ENCODE assay signal across 23 cellular contexts in the genomic region with DNA sequence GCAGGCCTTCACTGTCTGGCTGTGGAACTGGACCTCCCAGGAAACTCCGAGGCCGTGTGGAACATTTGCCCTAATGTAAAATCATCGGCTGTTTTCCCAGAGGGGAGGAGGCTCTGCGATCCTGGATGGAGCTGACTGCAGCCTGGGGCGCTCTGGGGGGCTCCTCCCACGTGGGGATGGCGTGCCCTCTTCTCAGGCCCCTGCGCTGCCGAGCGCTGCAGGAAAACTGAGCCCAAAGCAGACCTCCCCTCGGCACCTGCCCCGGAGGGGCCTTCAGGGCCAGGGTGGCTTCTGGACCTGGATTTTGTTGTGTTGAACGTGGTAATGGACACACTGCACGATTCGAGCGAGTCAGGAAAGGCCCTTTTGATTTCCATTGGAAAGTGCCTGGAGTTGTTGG.
"Had no signal": no experiment of that assay in that cellular context is flagged by ENCODE, and none has a peak within 500 bp of the region (broad histone marks: within the 10 kb centered on the region; RNA-seq: fewer than 3 reads in every experiment).

No MANE protein-coding gene starts in this region.

- FAIRE-seq: K562 had no signal

- H3K9me3 ChIP-seq: SJCRH30 had no signal

- H3K4me3 Mint-ChIP-seq: activated CD8-positive, alpha-beta T cell treated with anti-CD3 and anti-CD28 coated beads, Interleukin-2, amount 10 ng/mL, durations not matched to agents 7 days and 5 days had no signal

- H3K27ac Mint-ChIP-seq: activated CD8-positive, alpha-beta T cell treated with anti-CD3 and anti-CD28 coated beads, Interleukin-2, amount 10 ng/mL, durations not matched to agents 7 days and 5 days had no signal

- H3K27ac ChIP-seq: SJCRH30 had no signal

- H3K27me3 ChIP-seq: SJCRH30 had no signal

- H3K4me3 ChIP-seq: K562, SJCRH30 had no signal

- ATAC-seq: activated CD4-positive, CD25-positive, alpha-beta regulatory T cell treated with anti-CD3 and anti-CD28 coated beads, Interleukin-2, amount 50 U/mL, for 24 hours; activated CD8-positive, alpha-beta T cell treated with anti-CD3 and anti-CD28 coated beads, Interleukin-2, amount 10 ng/mL, durations not matched to agents 7 days and 5 days; K562; Panc1; SK-N-SH treated with all-trans-retinoic acid at 6 μM for 48 hours had no signal

- H3K4me1 ChIP-seq: SJCRH30 had no signal

- DNase-seq: activated CD4-positive, alpha-beta T cell treated with anti-CD3 and anti-CD28 coated beads for 4 hours; activated CD8-positive, alpha-beta T cell treated with anti-CD3 and anti-CD28 coated beads, Interleukin-2, amount 10 ng/mL, durations not matched to agents 7 days and 5 days; activated naive CD4-positive, alpha-beta T cell treated with anti-CD3 and anti-CD28 coated beads, Interleukin-2, amount 50 U/mL, for 16 hours; activated T-cell treated with anti-CD3 and anti-CD28 coated beads, Interleukin-2, amount 50 U/mL, for 1 hour; Karpas-422; MM.1S; NCI-H1105; NCI-H1436; NCI-H1694 treated with DMSO at 0.1 percent for 48 hours; NCI-H2029 treated with DMSO at 0.1 percent for 48 hours; NCI-H345; NCI-H510A treated with DMSO at 0.1 percent for 48 hours; NCI-H69; NK-92 treated with Interleukin-12 subunit alpha and Interleukin-12 subunit beta, amount 100 ng/mL, for 24 hours; OCI-M1; Right ventricle myocardium superior; RPMI8226; SJCRH30; SW 1271 had no signal
